1 cellular context compared by ENCODE assay signal in genomic region chr4:37757705-37758104, GRCh38.
TF ChIP-seq lines count a peak whose summit lies in the region.

No MANE protein-coding gene starts in this region.

TF ChIP-seq in GM23338, 12 proteins besides CTCF, POLR2A, EP300 and RAD21 (continued from another document):
- TF ChIP-seq ZNF462 (CRISPR knock-in tag; IDR thresholded peaks at IDR 0.05) = no peak
- no peak for TF ChIP-seq ZNF331 (CRISPR knock-in tag; IDR thresholded peaks at IDR 0.05; ENCODE audit: low read depth)
- TF ChIP-seq STAT1 (IDR thresholded peaks at IDR 0.05; ENCODE audit: unreplicated experiment) = no peak
- no peak for TF ChIP-seq EZH2phosphoT487 (IDR thresholded peaks at IDR 0.05; ENCODE audit: unreplicated experiment)
- no peak for TF ChIP-seq ZNF114 (CRISPR knock-in tag; IDR thresholded peaks at IDR 0.05)
- no peak for TF ChIP-seq ETS1 (IDR thresholded peaks at IDR 0.05)
- TF ChIP-seq NANOG (IDR thresholded peaks at IDR 0.05; ENCODE audit: borderline replicate concordance) = no peak
- TF ChIP-seq JUNB (IDR thresholded peaks at IDR 0.05; ENCODE audit: unreplicated experiment) = no peak
